ENCODE assay signal across 9 cellular contexts in genomic region chr15:90231028-90232017, GRCh38. TPM values are rescaled to one million over a fixed set of nuclear protein-coding genes. Genes with fewer than 3 reads are reported as not detected.
DNase-seq lines count a peak whose midpoint lies in the region; ATAC-seq, FAIRE-seq and TF ChIP-seq lines count a peak whose summit lies in the region.
"Had no signal": no experiment of that assay in that cellular context is flagged by ENCODE, and none has a peak within 500 bp of the region (broad histone marks: within the 10 kb centered on the region; RNA-seq: fewer than 3 reads in every experiment).

No MANE protein-coding gene starts in this region.

- H3K27ac ChIP-seq in Karpas-422 (ENCODE audit: low read length) (no peak overlapping the region), keratinocyte (ENCODE audit: control insufficient read depth, insufficient read depth, low read length) (peak overlapping the region; percentile 4)

- H3K4me2 ChIP-seq in Karpas-422 (ENCODE audit: low read depth, low read length, poor library complexity, severe bottlenecking) (peak overlapping the region; percentile 70), keratinocyte (ENCODE audit: control insufficient read depth, extremely low read depth, insufficient read depth, low read depth, low read length) (no peak overlapping the region)

- H3K9ac ChIP-seq in Karpas-422 (ENCODE audit: low read length) (0 out of 2 replicates have a peak overlapping the region, but pooled peaks have one; percentile 84), keratinocyte (ENCODE audit: control insufficient read depth, extremely low read depth, insufficient read depth, low read length) (no peak overlapping the region)

- DNase-seq in Karpas-422 (no peak), keratinocyte (ENCODE audit: low read depth, low spot score) (no peak), foreskin fibroblast (no peak), HTR-8/SVneo (ENCODE audit: insufficient read length, low spot score) (no peak)
- DNase-seq in activated CD8-positive, alpha-beta memory T cell treated with anti-CD3 and anti-CD28 coated beads, Interleukin-2, amount 50 U/mL, for 24 hours (ENCODE audit: extremely low read depth) = peak; percentile 39
- peak; percentile 47 for DNase-seq in stimulated activated CD8-positive, alpha-beta memory T cell treated with anti-CD3 and anti-CD28 coated beads, Interleukin-15, amount 100 ng/mL, for 1 hour (ENCODE audit: low read depth)

- H3K79me2 ChIP-seq in Karpas-422 (ENCODE audit: low read length) (peaks cover 28% of the 10 kb centered on the region), keratinocyte (ENCODE audit: control insufficient read depth, insufficient read depth, low read length) (peaks cover 16% of the 10 kb centered on the region)

- dilution Hi-C loops in keratinocyte (cut with MboI; ENCODE audit: extremely low pct_ligation_motif_present, low sequenced_read_pairs) = no loop called here

- no peaks in the 10 kb centered on the region for H3K9me2 ChIP-seq in Karpas-422 (replicated peaks; ENCODE audit: insufficient read depth, low read length)

- FAIRE-seq in keratinocyte (lab: Jason Lieb, UNC) = no peak
- FAIRE-seq in HTR-8/SVneo (lab: Jason Lieb, UNC) = no peak

- H4K20me1 ChIP-seq in Karpas-422 (ENCODE audit: insufficient read depth, low read depth, low read length) = 0 out of 2 replicates have a peak, but pooled peaks cover 4% of the 10 kb centered on the region
- H4K20me1 ChIP-seq in keratinocyte (ENCODE audit: control insufficient read depth, extremely low read depth, insufficient read depth, low read length) = peaks cover 3% of the 10 kb centered on the region

- peaks cover 5% of the 10 kb centered on the region for H3K36me3 ChIP-seq in Karpas-422 (ENCODE audit: insufficient read depth, low read length)
- peaks cover 22 to 37% of the 10 kb centered on the region in 2 experiments for H3K36me3 ChIP-seq in keratinocyte (ENCODE audit: control insufficient read depth in 2 of 2, extremely low read depth in 1 of 2, insufficient read depth in 2 of 2, low read length in 2 of 2)

- peak overlapping the region; percentile 90; the same call in 1 of the 2 replicates for H3K4me3 ChIP-seq in Karpas-422 (ENCODE audit: low read length)
- no peak overlapping the region for H3K4me3 ChIP-seq in keratinocyte (ENCODE audit: control insufficient read depth in 2 of 3, extremely low read depth in 1 of 3, insufficient read depth in 2 of 3, low read depth in 1 of 3, low read length in 3 of 3)
- H3K4me3 ChIP-seq in foreskin fibroblast (ENCODE audit: low read depth in 1 of 2, low read length in 2 of 2) = no peak overlapping the region

- H3K9me3 ChIP-seq in Karpas-422 (ENCODE audit: low read length) = no peaks in the 10 kb centered on the region
- H3K9me3 ChIP-seq in keratinocyte (ENCODE audit: control insufficient read depth, low read depth, low read length) = no peaks in the 10 kb centered on the region

- H3K9me1 ChIP-seq in keratinocyte (ENCODE audit: control insufficient read depth, extremely low read depth, insufficient read depth, low read length) = no peaks in the 10 kb centered on the region

- ATAC-seq in GM21723 (IDR thresholded peaks at IDR 0.05; ENCODE audit: unreplicated experiment) = no peak
- no peak for ATAC-seq in HG02981 (IDR thresholded peaks at IDR 0.05; ENCODE audit: unreplicated experiment)

- TF ChIP-seq CTCF in keratinocyte (optimal IDR thresholded peaks at IDR 0.05 in 1 of 3, IDR thresholded peaks at IDR 0.05 in 1 of 3, conservative IDR thresholded peaks at IDR 0.05 in 1 of 3; ENCODE audit: extremely low read depth in 1 of 3, insufficient read depth in 2 of 3, low read length in 3 of 3) (no peak), foreskin fibroblast (IDR thresholded peaks at IDR 0.05; ENCODE audit: low read depth, low read length) (no peak)

- peaks cover 20% of the 10 kb centered on the region for H3K4me1 ChIP-seq in Karpas-422 (ENCODE audit: low read length)
- H3K4me1 ChIP-seq in keratinocyte (ENCODE audit: control insufficient read depth, extremely low read depth, insufficient read depth, low read length) = peaks cover 25% of the 10 kb centered on the region

- H2AFZ ChIP-seq in Karpas-422 (ENCODE audit: low read length) (no peak overlapping the region), keratinocyte (ENCODE audit: control insufficient read depth, low read length) (no peak overlapping the region)

- H3K27me3 ChIP-seq in Karpas-422 (ENCODE audit: low read length) (no peaks in the 10 kb centered on the region), keratinocyte (ENCODE audit: control insufficient read depth, extremely low read depth, insufficient read depth, low read length) (no peaks in the 10 kb centered on the region)

RNA-seq across cellular contexts. Expression of gene CIB1, which starts 2.4 kb away (rescaled TPM):
- 42.1 and 64.5 TPM in 2 replicates for total RNA-seq in Karpas-422 (2014; rRNA removed; shearing (Covaris generic); ENCODE audit: low replicate concordance)
- polyA plus RNA-seq in keratinocyte = 70.9 to 83.0 TPM (median 80.6 TPM) in 3 replicates
- 33.8 TPM for polyA plus RNA-seq in keratinocyte (2011; ENCODE audit: low read depth)
- polyA plus RNA-seq in keratinocyte (2011; cell fraction: cytosol; rRNA removed) = 51.8 and 74.3 TPM in 2 replicates
- 46.8 and 61.8 TPM in 2 replicates for polyA plus RNA-seq in keratinocyte (2011; cell fraction: nucleus; rRNA removed)
- 54.8 and 97.3 TPM in 2 replicates for polyA plus RNA-seq in keratinocyte (2012; ENCODE audit: low replicate concordance)
- polyA minus RNA-seq in keratinocyte = 35.8 to 66.9 TPM (median 47.6 TPM) in 3 replicates
- 38.2 TPM for polyA minus RNA-seq in keratinocyte (2011; cell fraction: cytosol; rRNA and poly(A)+ RNA removed)
- 8.5 and 8.9 TPM in 2 replicates for polyA minus RNA-seq in keratinocyte (2011; cell fraction: nucleus; rRNA and poly(A)+ RNA removed)

RNA-seq across cellular contexts. Expression of gene GDPGP1, which starts 2.7 kb away (rescaled TPM):
- 7.8 and 11.2 TPM in 2 replicates for total RNA-seq in Karpas-422 (2014; rRNA removed; shearing (Covaris generic); ENCODE audit: low replicate concordance)
- 0.92 to 2.7 TPM (median 1.0 TPM) in 3 replicates for polyA plus RNA-seq in keratinocyte
- polyA plus RNA-seq in keratinocyte (2011; ENCODE audit: low read depth) = not detected
- polyA plus RNA-seq in keratinocyte (2011; cell fraction: cytosol; rRNA removed) = 0.90 and 1.2 TPM in 2 replicates
- polyA plus RNA-seq in keratinocyte (2011; cell fraction: nucleus; rRNA removed) = 3.4 TPM in 2 replicates
- 0.28 and 1.9 TPM in 2 replicates for polyA plus RNA-seq in keratinocyte (2012; ENCODE audit: low replicate concordance)
- polyA minus RNA-seq in keratinocyte = 3.2 to 10.8 TPM (median 4.1 TPM) in 3 replicates
- polyA minus RNA-seq in keratinocyte (2011; cell fraction: cytosol; rRNA and poly(A)+ RNA removed) = 3.8 TPM
- polyA minus RNA-seq in keratinocyte (2011; cell fraction: nucleus; rRNA and poly(A)+ RNA removed) = 4.0 and 4.6 TPM in 2 replicates

RNA-seq across cellular contexts. Expression of gene TTLL13, which starts 18.0 kb away (rescaled TPM):
- 0.40 TPM in 1 of 2 replicates, not detected in the other for total RNA-seq in Karpas-422 (2014; rRNA removed; shearing (Covaris generic); ENCODE audit: low replicate concordance)
- polyA plus RNA-seq in keratinocyte = 0.05 to 0.09 TPM (median 0.07 TPM) in 3 replicates
- polyA plus RNA-seq in keratinocyte (2011; ENCODE audit: low read depth) = not detected
- 0.05 and 0.10 TPM in 2 replicates for polyA plus RNA-seq in keratinocyte (2011; cell fraction: cytosol; rRNA removed)
- 0.07 and 0.22 TPM in 2 replicates for polyA plus RNA-seq in keratinocyte (2011; cell fraction: nucleus; rRNA removed)
- polyA plus RNA-seq in keratinocyte (2012; ENCODE audit: low replicate concordance) = not detected in 2 replicates
- 0.22 TPM in 1 of 3 replicates, not detected in the others for polyA minus RNA-seq in keratinocyte
- not detected for polyA minus RNA-seq in keratinocyte (2011; cell fraction: cytosol; rRNA and poly(A)+ RNA removed)
- not detected in 2 replicates for polyA minus RNA-seq in keratinocyte (2011; cell fraction: nucleus; rRNA and poly(A)+ RNA removed)
- total RNA-seq: kidney epithelial cell had no signal

RNA-seq across cellular contexts. Expression of gene SEMA4B, which starts 30.2 kb away (rescaled TPM):
- total RNA-seq in Karpas-422 (2014; rRNA removed; shearing (Covaris generic); ENCODE audit: low replicate concordance) = 40.4 and 65.1 TPM in 2 replicates
- 58.7 to 95.1 TPM (median 72.7 TPM) in 3 replicates for polyA plus RNA-seq in keratinocyte
- 14.0 TPM for polyA plus RNA-seq in keratinocyte (2011; ENCODE audit: low read depth)
- 21.2 and 40.8 TPM in 2 replicates for polyA plus RNA-seq in keratinocyte (2011; cell fraction: cytosol; rRNA removed)
- polyA plus RNA-seq in keratinocyte (2011; cell fraction: nucleus; rRNA removed) = 116 and 175 TPM in 2 replicates
- 41.9 and 85.6 TPM in 2 replicates for polyA plus RNA-seq in keratinocyte (2012; ENCODE audit: low replicate concordance)
- polyA minus RNA-seq in keratinocyte = 129 to 210 TPM (median 133 TPM) in 3 replicates
- polyA minus RNA-seq in keratinocyte (2011; cell fraction: cytosol; rRNA and poly(A)+ RNA removed) = 184 TPM
- 289 and 325 TPM in 2 replicates for polyA minus RNA-seq in keratinocyte (2011; cell fraction: nucleus; rRNA and poly(A)+ RNA removed)

RNA-seq across cellular contexts. Expression of gene NGRN, which starts 34.1 kb away (rescaled TPM):
- 29.9 and 41.7 TPM in 2 replicates for total RNA-seq in Karpas-422 (2014; rRNA removed; shearing (Covaris generic); ENCODE audit: low replicate concordance)
- 46.3 to 60.0 TPM (median 54.9 TPM) in 3 replicates for polyA plus RNA-seq in keratinocyte
- 47.4 TPM for polyA plus RNA-seq in keratinocyte (2011; ENCODE audit: low read depth)
- 61.7 and 79.7 TPM in 2 replicates for polyA plus RNA-seq in keratinocyte (2011; cell fraction: cytosol; rRNA removed)
- 34.7 and 36.9 TPM in 2 replicates for polyA plus RNA-seq in keratinocyte (2011; cell fraction: nucleus; rRNA removed)
- 41.3 and 78.4 TPM in 2 replicates for polyA plus RNA-seq in keratinocyte (2012; ENCODE audit: low replicate concordance)
- polyA minus RNA-seq in keratinocyte = 17.5 to 25.9 TPM (median 21.8 TPM) in 3 replicates
- 26.7 TPM for polyA minus RNA-seq in keratinocyte (2011; cell fraction: cytosol; rRNA and poly(A)+ RNA removed)
- 9.2 and 12.5 TPM in 2 replicates for polyA minus RNA-seq in keratinocyte (2011; cell fraction: nucleus; rRNA and poly(A)+ RNA removed)

Comparison
In these comparisons a context has a peak if more than half of its experiments do, and no peak if none do; other contexts are left out.
1. DNase-seq: peak in activated CD8-positive, alpha-beta memory T cell treated with anti-CD3 and anti-CD28 coated beads, Interleukin-2, amount 50 U/mL, for 24 hours (single experiment) and stimulated activated CD8-positive, alpha-beta memory T cell treated with anti-CD3 and anti-CD28 coated beads, Interleukin-15, amount 100 ng/mL, for 1 hour (single experiment); none in Karpas-422 (single experiment), keratinocyte (single experiment), foreskin fibroblast (0 of 2) and HTR-8/SVneo (single experiment).